Comparison of ENCODE assay signal across 1 cellular context in the genomic region with DNA sequence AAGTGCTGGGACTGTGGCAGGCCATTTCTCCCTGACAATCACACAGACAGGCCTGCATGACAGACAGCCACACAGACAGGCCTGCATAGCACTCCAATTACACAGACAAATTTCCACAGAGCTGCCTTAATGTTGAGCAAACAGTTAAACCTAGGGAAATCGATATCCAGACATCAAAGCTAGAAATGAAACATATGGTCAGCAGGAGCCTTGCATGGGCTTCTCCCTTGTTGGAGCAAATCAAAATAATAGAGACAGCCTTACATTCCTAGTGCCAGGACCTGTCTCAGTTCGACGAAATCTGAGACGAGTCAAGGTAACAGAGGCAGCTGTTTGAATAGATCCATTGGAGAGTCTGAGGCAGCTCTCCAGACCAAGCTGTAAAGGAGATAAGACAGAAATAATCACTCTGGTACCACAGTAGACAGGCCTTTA.
TF ChIP-seq lines count a peak whose summit lies in the region.

No MANE protein-coding gene starts in this region.

TF ChIP-seq in WTC11, 78 proteins besides CTCF, POLR2A, EP300 and RAD21 (continued from another document):
- TF ChIP-seq, protein P1, sequence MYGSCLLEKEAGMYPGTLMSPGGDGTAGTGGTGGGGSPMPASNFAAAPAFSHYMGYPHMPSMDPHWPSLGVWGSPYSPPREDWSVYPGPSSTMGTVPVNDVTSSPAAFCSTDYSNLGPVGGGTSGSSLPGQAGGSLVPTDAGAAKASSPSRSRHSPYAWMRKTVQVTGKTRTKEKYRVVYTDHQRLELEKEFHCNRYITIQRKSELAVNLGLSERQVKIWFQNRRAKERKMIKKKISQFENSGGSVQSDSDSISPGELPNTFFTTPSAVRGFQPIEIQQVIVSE (CRISPR knock-in tag; IDR thresholded peaks at IDR 0.05; ENCODE audit: borderline replicate concordance), result no peak
- TF ChIP-seq, protein P2, sequence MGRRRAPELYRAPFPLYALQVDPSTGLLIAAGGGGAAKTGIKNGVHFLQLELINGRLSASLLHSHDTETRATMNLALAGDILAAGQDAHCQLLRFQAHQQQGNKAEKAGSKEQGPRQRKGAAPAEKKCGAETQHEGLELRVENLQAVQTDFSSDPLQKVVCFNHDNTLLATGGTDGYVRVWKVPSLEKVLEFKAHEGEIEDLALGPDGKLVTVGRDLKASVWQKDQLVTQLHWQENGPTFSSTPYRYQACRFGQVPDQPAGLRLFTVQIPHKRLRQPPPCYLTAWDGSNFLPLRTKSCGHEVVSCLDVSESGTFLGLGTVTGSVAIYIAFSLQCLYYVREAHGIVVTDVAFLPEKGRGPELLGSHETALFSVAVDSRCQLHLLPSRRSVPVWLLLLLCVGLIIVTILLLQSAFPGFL (CRISPR knock-in tag; IDR thresholded peaks at IDR 0.05; ENCODE audit: borderline replicate concordance), result no peak
- no peak for TF ChIP-seq FOXK1 (CRISPR knock-in tag; IDR thresholded peaks at IDR 0.05)
- TF ChIP-seq ZNF263 (CRISPR knock-in tag; IDR thresholded peaks at IDR 0.05; ENCODE audit: low read depth), result no peak
- no peak for TF ChIP-seq SMAD3 (CRISPR knock-in tag; IDR thresholded peaks at IDR 0.05; ENCODE audit: borderline replicate concordance)
- TF ChIP-seq ZNF138 (CRISPR knock-in tag; conservative IDR thresholded peaks at IDR 0.05), result no peak
TF ChIP-seq in WTC11: peak in this region for 0.
